ENCODE assay signal across 9 cellular contexts in genomic region chr12:109888179-109889020, GRCh38. TPM values are rescaled to one million over a fixed set of nuclear protein-coding genes. Genes with fewer than 3 reads are reported as not detected.
DNase-seq lines count a peak whose midpoint lies in the region; ATAC-seq, FAIRE-seq and TF ChIP-seq lines count a peak whose summit lies in the region.
"Had no signal": no experiment of that assay in that cellular context is flagged by ENCODE, and none has a peak within 500 bp of the region (broad histone marks: within the 10 kb centered on the region; RNA-seq: fewer than 3 reads in every experiment).

No MANE protein-coding gene starts in this region.

- WGBS in psoas muscle, 3 donors: 64 to 71% (median 69%) methylated on average over 12 of the region's 12 CpGs

- H3K27ac ChIP-seq in duodenal mucosa (ENCODE audit: low read depth, low read length) (peak overlapping the region; percentile 25), psoas muscle (peak overlapping the region; percentile 50)

- H3K27me3 ChIP-seq in duodenal mucosa (ENCODE audit: control insufficient read depth in 1 of 2, insufficient read depth in 2 of 2, low read length in 2 of 2): no peaks in the 10 kb centered on the region
- H3K27me3 ChIP-seq in psoas muscle (ENCODE audit: insufficient read depth in 3 of 3, low read length in 2 of 3): no peaks in the 10 kb centered on the region

- H3K36me3 ChIP-seq in duodenal mucosa (ENCODE audit: control insufficient read depth in 1 of 2, insufficient read depth in 2 of 2, low read length in 2 of 2): no peaks in the 10 kb centered on the region
- no peaks in the 10 kb centered on the region for H3K36me3 ChIP-seq in psoas muscle (ENCODE audit: insufficient read depth in 1 of 2, low read depth in 1 of 2)

- intact Hi-C loops in psoas muscle (cut with DNase I): no loop called here

- FAIRE-seq in RCC 7860 (lab: Jason Lieb, UNC): no peak
- FAIRE-seq: TTC549 had no signal

- no peak overlapping the region for H3K9ac ChIP-seq in duodenal mucosa (ENCODE audit: low read depth in 1 of 2, low read length in 2 of 2)

- peak; percentile 36 for ATAC-seq in GM21619 (IDR thresholded peaks at IDR 0.05; ENCODE audit: unreplicated experiment)
- ATAC-seq in psoas muscle: peak in 3 of 4 donors; percentile 53 to 60 (median 60)
- ATAC-seq in GM19455 (IDR thresholded peaks at IDR 0.05; ENCODE audit: unreplicated experiment): no peak
- no peak for ATAC-seq in HG03460 (IDR thresholded peaks at IDR 0.05; ENCODE audit: unreplicated experiment)

- TF ChIP-seq CTCF in psoas muscle (IDR thresholded peaks at IDR 0.05): no peak

- H3K9me3 ChIP-seq in duodenal mucosa (ENCODE audit: control insufficient read depth in 1 of 2, low read length in 2 of 2) (no peaks in the 10 kb centered on the region), psoas muscle (no peaks in the 10 kb centered on the region)

- H3K4me3 ChIP-seq in duodenal mucosa (ENCODE audit: low read depth in 1 of 2, low read length in 2 of 2) (no peak overlapping the region), psoas muscle (no peak overlapping the region)

- H3K4me1 ChIP-seq in duodenal mucosa (ENCODE audit: control insufficient read depth in 1 of 2, insufficient read depth in 2 of 2, low read length in 2 of 2) (peaks cover 6 to 12% of the 10 kb centered on the region in 2 donors), psoas muscle (no peaks in the 10 kb centered on the region)

- DNase-seq in RCC 7860 (ENCODE audit: low spot score): peak; percentile 71
- DNase-seq in psoas muscle: no peak
- DNase-seq in DMS79 treated with DMSO at 0.1 percent for 48 hours (lab: John Stamatoyannopoulos, UW): no peak
- no peak for DNase-seq in DMS53 treated with DMSO at 0.1 percent for 48 hours (lab: John Stamatoyannopoulos, UW; ENCODE audit: unreplicated experiment)

RNA-seq across cellular contexts. Expression of gene GLTP, which starts 8.1 kb away (rescaled TPM):
- total RNA-seq in psoas muscle: 10 to 100 TPM; 15.3 to 23.3 (median 16.9) TPM
- polyA plus RNA-seq in psoas muscle: 10 to 100 TPM; 12.1 to 18.7 (median 18.2) TPM

RNA-seq across cellular contexts. Expression of gene TCHP, which starts 11.7 kb away (rescaled TPM):
- total RNA-seq in psoas muscle: 10 to 100 TPM in 1 of 4 donors, 1 to 10 TPM in 3; 5.8 to 11.2 (median 8.5) TPM
- 10 to 100 TPM in 1 of 3 donors, 1 to 10 TPM in 2; 4.5 to 14.8 (median 5.7) TPM for polyA plus RNA-seq in psoas muscle

RNA-seq across cellular contexts. Expression of gene TRPV4, which starts 55.2 kb away (rescaled TPM):
- total RNA-seq in psoas muscle: under 1 TPM in 3 of 4 donors, not detected in 1; 0.07 to 0.11 (median 0.10) TPM
- polyA plus RNA-seq in psoas muscle: under 1 TPM; 0.03 to 0.07 (median 0.05) TPM

Comparison
In these comparisons a context has a peak if more than half of its experiments do, and no peak if none do; other contexts are left out.
1. ATAC-seq: peak in GM21619 (single experiment) and psoas muscle (3 of 4); none in GM19455 (single experiment) and HG03460 (single experiment).